1 cellular context compared by ENCODE assay signal in genomic region chr6:161226005-161226964, GRCh38.
TF ChIP-seq lines count a peak whose summit lies in the region.

No MANE protein-coding gene starts in this region.

TF ChIP-seq in liver, 16 proteins besides CTCF, POLR2A, EP300 and RAD21 (continued from another document):
- TF ChIP-seq, protein P1, sequence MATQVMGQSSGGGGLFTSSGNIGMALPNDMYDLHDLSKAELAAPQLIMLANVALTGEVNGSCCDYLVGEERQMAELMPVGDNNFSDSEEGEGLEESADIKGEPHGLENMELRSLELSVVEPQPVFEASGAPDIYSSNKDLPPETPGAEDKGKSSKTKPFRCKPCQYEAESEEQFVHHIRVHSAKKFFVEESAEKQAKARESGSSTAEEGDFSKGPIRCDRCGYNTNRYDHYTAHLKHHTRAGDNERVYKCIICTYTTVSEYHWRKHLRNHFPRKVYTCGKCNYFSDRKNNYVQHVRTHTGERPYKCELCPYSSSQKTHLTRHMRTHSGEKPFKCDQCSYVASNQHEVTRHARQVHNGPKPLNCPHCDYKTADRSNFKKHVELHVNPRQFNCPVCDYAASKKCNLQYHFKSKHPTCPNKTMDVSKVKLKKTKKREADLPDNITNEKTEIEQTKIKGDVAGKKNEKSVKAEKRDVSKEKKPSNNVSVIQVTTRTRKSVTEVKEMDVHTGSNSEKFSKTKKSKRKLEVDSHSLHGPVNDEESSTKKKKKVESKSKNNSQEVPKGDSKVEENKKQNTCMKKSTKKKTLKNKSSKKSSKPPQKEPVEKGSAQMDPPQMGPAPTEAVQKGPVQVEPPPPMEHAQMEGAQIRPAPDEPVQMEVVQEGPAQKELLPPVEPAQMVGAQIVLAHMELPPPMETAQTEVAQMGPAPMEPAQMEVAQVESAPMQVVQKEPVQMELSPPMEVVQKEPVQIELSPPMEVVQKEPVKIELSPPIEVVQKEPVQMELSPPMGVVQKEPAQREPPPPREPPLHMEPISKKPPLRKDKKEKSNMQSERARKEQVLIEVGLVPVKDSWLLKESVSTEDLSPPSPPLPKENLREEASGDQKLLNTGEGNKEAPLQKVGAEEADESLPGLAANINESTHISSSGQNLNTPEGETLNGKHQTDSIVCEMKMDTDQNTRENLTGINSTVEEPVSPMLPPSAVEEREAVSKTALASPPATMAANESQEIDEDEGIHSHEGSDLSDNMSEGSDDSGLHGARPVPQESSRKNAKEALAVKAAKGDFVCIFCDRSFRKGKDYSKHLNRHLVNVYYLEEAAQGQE (IDR thresholded peaks at IDR 0.05), result no peak
- TF ChIP-seq EGR1 (IDR thresholded peaks at IDR 0.05; ENCODE audit: low read depth in 2 of 2) (no peak), ATF3 (IDR thresholded peaks at IDR 0.05) (no peak), NR2F2 (IDR thresholded peaks at IDR 0.05) (peak; percentile 13), HNF4A (conservative IDR thresholded peaks at IDR 0.05) (no peak), ZBTB33 (IDR thresholded peaks at IDR 0.05) (no peak)
